ENCODE assay signal across 8 cellular contexts in the genomic region with DNA sequence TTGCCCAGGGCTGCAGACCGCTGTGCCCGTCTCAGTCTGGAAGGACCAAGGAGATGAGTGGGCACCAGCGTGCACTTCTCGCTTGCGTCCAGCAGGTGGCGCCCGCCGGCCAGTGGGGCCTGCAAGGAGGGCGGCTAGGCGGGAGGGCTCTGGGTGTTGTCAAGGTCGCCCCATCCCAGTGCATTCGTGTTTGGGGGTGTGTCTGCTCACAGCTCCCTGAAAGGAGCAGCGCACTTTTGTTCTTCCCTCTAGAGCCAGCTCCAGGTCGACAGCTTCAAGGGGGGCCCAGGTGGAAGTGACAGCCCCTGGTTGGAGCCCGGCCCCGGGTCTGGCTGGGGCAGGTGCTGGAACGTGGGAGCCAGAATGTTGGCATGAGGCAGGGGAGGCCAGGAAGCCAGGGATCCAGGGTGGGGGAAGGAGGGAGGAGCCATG. TPM values are rescaled to one million over a fixed set of nuclear protein-coding genes. Genes with fewer than 3 reads are reported as not detected.
DNase-seq lines count a peak whose midpoint lies in the region; ATAC-seq and TF ChIP-seq lines count a peak whose summit lies in the region.

No MANE protein-coding gene starts in this region.

- H3K14ac ChIP-seq in trophoblast cell (ENCODE audit: low read length): no peak overlapping the region

- no peak overlapping the region for H2BK12ac ChIP-seq in trophoblast cell (ENCODE audit: low read length)

- no peak overlapping the region for H2BK120ac ChIP-seq in trophoblast cell (ENCODE audit: insufficient read depth, low read length, poor library complexity)

- H3K79me1 ChIP-seq in trophoblast cell (ENCODE audit: low read length): no peaks in the 10 kb centered on the region

- no peak overlapping the region for H3K27ac ChIP-seq in trophoblast cell (ENCODE audit: low read depth, low read length)
- no peak overlapping the region for H3K27ac ChIP-seq in upper lobe of left lung

- no peak overlapping the region for H4K8ac ChIP-seq in trophoblast cell (ENCODE audit: low read depth, low read length)

- H4K91ac ChIP-seq in trophoblast cell (ENCODE audit: low read depth, low read length): no peak overlapping the region

- H3K79me2 ChIP-seq in trophoblast cell (ENCODE audit: control insufficient read depth, insufficient read depth, low read length, poor library complexity): no peaks in the 10 kb centered on the region

- H3K18ac ChIP-seq in trophoblast cell (ENCODE audit: low read length): no peak overlapping the region

- H2BK5ac ChIP-seq in trophoblast cell (ENCODE audit: low read depth, low read length, poor library complexity): no peak overlapping the region

- in situ Hi-C loops in SK-MEL-5 (cut with HindIII; ENCODE audit: low pct_unique_long_range_greater_than_20kb, low sequenced_read_pairs): no loop called here

- H3K9me3 ChIP-seq in trophoblast cell (ENCODE audit: insufficient read depth, low read depth, low read length): peaks cover 6% of the 10 kb centered on the region
- H3K9me3 ChIP-seq in upper lobe of left lung: no peaks in the 10 kb centered on the region

- H3K23ac ChIP-seq in trophoblast cell (ENCODE audit: low read length): no peak overlapping the region

- TF ChIP-seq POLR2A in upper lobe of left lung (IDR thresholded peaks at IDR 0.05): no peak

- WGBS in trophoblast cell (ENCODE audit: extremely low coverage, insufficient coverage, insufficient read length): no CpG with 5 or more reads among the region's 17 CpGs
- WGBS in upper lobe of left lung, 2 donors: 8 to 9% methylated on average over 15 to 17 of the region's 17 CpGs

- H3K9ac ChIP-seq in trophoblast cell (ENCODE audit: low read length): no peak overlapping the region

- H3K27me3 ChIP-seq in trophoblast cell (ENCODE audit: insufficient read depth, low read length): peaks cover 3% of the 10 kb centered on the region
- no peaks in the 10 kb centered on the region for H3K27me3 ChIP-seq in upper lobe of left lung

- no peak overlapping the region for H2AK5ac ChIP-seq in trophoblast cell (ENCODE audit: low read length)

- H3K4me1 ChIP-seq in trophoblast cell (ENCODE audit: control insufficient read depth in 1 of 2, insufficient read depth in 2 of 2, low read length in 2 of 2): no peaks in the 10 kb centered on the region
- peaks cover 0 to 12% (median 4%) of the 10 kb centered on the region in 4 donors for H3K4me1 ChIP-seq in upper lobe of left lung

- ATAC-seq in upper lobe of left lung (ENCODE audit: low FRiP score in 2 of 2) (peak; percentile 70 to 82), GM18519 (IDR thresholded peaks at IDR 0.05; ENCODE audit: low FRiP score, unreplicated experiment) (no peak)

- no peak for TF ChIP-seq EP300 in upper lobe of left lung (IDR thresholded peaks at IDR 0.05)

- no peaks in the 10 kb centered on the region for H3K36me3 ChIP-seq in trophoblast cell (ENCODE audit: control insufficient read depth in 1 of 2, insufficient read depth in 2 of 2, low read length in 2 of 2)
- H3K36me3 ChIP-seq in upper lobe of left lung: no peaks in the 10 kb centered on the region

- H3K4me3 ChIP-seq in trophoblast cell (ENCODE audit: low read depth, low read length) (no peak overlapping the region), upper lobe of left lung (no peak overlapping the region)

- no peak overlapping the region for H2AFZ ChIP-seq in trophoblast cell (ENCODE audit: insufficient read depth, low read length, poor library complexity)

- no peak overlapping the region for H3K4ac ChIP-seq in trophoblast cell (ENCODE audit: low read depth, low read length)

- peak; percentile 91 to 99 (median 96) for TF ChIP-seq CTCF in upper lobe of left lung (IDR thresholded peaks at IDR 0.05)

- H4K12ac ChIP-seq in trophoblast cell (ENCODE audit: low read depth, low read length): no peak overlapping the region

- H3K4me2 ChIP-seq in trophoblast cell (ENCODE audit: low read length): no peak overlapping the region

- DNase-seq in DMS79 treated with DMSO at 0.1 percent for 48 hours (lab: John Stamatoyannopoulos, UW): peak; percentile 17
- peak; percentile 52 for DNase-seq in LoVo (ENCODE audit: low spot score)
- peak; percentile 70 for DNase-seq in SK-MEL-5 (ENCODE audit: low read depth, low spot score)
- DNase-seq in activated gamma-delta T cell (lab: John Stamatoyannopoulos, UW): peak; percentile 51
- peak; percentile 81 for DNase-seq in germinal center (ENCODE audit: low spot score)
- peak; percentile 41 to 77 for DNase-seq in trophoblast cell
- DNase-seq in upper lobe of left lung: peak; percentile 70 to 96

RNA-seq across cellular contexts. Expression of gene MPPED1, which starts 23.4 kb away (rescaled TPM):
- 0.03 and 0.08 TPM in 2 replicates for total RNA-seq in SK-MEL-5 (2014; rRNA removed; shearing (Covaris generic))
- polyA plus RNA-seq in SK-MEL-5 (2015; cell fraction: cytosol; rRNA removed): not detected in 2 replicates
- polyA plus RNA-seq in SK-MEL-5 (2015; cell fraction: nucleus; rRNA removed): 1.5 TPM in 1 of 2 replicates, not detected in the other
- not detected in 2 replicates for polyA plus RNA-seq in trophoblast cell (2013)
- not detected for total RNA-seq in upper lobe of left lung

RNA-seq across cellular contexts. Expression of gene SCUBE1, which starts 45.3 kb away (rescaled TPM):
- 0.05 and 0.11 TPM in 2 replicates for total RNA-seq in SK-MEL-5 (2014; rRNA removed; shearing (Covaris generic))
- polyA plus RNA-seq in SK-MEL-5 (2015; cell fraction: cytosol; rRNA removed): 0.10 and 0.21 TPM in 2 replicates
- polyA plus RNA-seq in SK-MEL-5 (2015; cell fraction: nucleus; rRNA removed): 0.83 and 0.89 TPM in 2 replicates
- polyA plus RNA-seq in trophoblast cell (2013): 0.08 and 0.12 TPM in 2 replicates
- total RNA-seq in upper lobe of left lung: 10 to 100 TPM in 5 of 6 donors, 1 to 10 TPM in 1; 9.7 to 55.9 (median 20.8) TPM

Comparison
In these comparisons a context has a peak if more than half of its experiments do, and no peak if none do; other contexts are left out.
1. DNase-seq: peak in every context shown above with its lines; median percentile 83 in upper lobe of left lung; 81 in germinal center; 70 in SK-MEL-5; 59 in trophoblast cell; 52 in LoVo; 51 in activated gamma-delta T cell; 17 in DMS79 treated with DMSO at 0.1 percent for 48 hours.